ENCODE assay signal across 6 cellular contexts in genomic region chr5:108508976-108509375, GRCh38.
"Had no signal": no experiment of that assay in that cellular context is flagged by ENCODE, and none has a peak within 500 bp of the region (broad histone marks: within the 10 kb centered on the region; RNA-seq: fewer than 3 reads in every experiment).

No MANE protein-coding gene starts in this region.

- H3K27ac ChIP-seq: HL-60 had no signal

- ATAC-seq: HepG2, K562 had no signal

- H3K4me3 ChIP-seq: K562 had no signal

- DNase-seq: IMR-90, KBM-7, KG1 had no signal
